1 cellular context compared by ENCODE assay signal in genomic region chr17:50817142-50817751, GRCh38.
TF ChIP-seq lines count a peak whose summit lies in the region.

No MANE protein-coding gene starts in this region.

TF ChIP-seq in endothelial cell of umbilical vein, 7 proteins besides CTCF, POLR2A, EP300 and RAD21:
- TF ChIP-seq EZH2 (IDR thresholded peaks at IDR 0.05; ENCODE audit: borderline replicate concordance, low read depth, low read length, severe bottlenecking), result no peak
- TF ChIP-seq JUN (IDR thresholded peaks at IDR 0.05; ENCODE audit: borderline replicate concordance, insufficient read depth, insufficient read length, low read depth), result no peak
- TF ChIP-seq FOS (IDR thresholded peaks at IDR 0.05; ENCODE audit: borderline replicate concordance, insufficient read depth, low read length), result no peak
- no peak for TF ChIP-seq MYC (IDR thresholded peaks at IDR 0.05; ENCODE audit: low read depth, low read length)
- TF ChIP-seq POLR2AphosphoS5 (IDR thresholded peaks at IDR 0.05; ENCODE audit: insufficient read depth, low read depth, low read length), result no peak
- TF ChIP-seq GATA2 (IDR thresholded peaks at IDR 0.05; ENCODE audit: insufficient read depth, insufficient read length, low read depth, low read length), result no peak
- TF ChIP-seq MAX (IDR thresholded peaks at IDR 0.05; ENCODE audit: insufficient read depth, insufficient read length), result no peak
